2 cellular contexts compared by ENCODE assay signal in the genomic region with DNA sequence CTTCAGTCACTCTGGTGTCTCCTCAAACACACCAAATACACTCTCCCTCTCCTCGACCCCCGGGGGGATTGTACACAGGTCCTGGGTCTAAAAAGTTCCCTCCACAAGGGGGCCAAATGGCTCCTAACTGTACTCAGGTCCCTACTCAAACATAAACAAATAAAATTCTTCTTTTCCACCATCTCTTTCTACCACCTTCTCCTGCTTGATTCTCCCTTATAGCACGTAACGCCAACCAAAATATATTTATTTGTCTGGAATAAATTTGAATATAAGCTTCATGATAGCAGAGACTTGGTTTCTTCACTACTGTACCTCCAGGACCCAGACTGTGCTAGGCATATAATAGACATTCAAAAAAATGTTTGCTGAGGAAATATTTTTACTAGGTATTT.
TF ChIP-seq lines count a peak whose summit lies in the region.

No MANE protein-coding gene starts in this region.

TF ChIP-seq in SK-N-SH, 30 proteins besides CTCF, POLR2A, EP300 and RAD21 (continued from another document):
- TF ChIP-seq, protein P1, sequence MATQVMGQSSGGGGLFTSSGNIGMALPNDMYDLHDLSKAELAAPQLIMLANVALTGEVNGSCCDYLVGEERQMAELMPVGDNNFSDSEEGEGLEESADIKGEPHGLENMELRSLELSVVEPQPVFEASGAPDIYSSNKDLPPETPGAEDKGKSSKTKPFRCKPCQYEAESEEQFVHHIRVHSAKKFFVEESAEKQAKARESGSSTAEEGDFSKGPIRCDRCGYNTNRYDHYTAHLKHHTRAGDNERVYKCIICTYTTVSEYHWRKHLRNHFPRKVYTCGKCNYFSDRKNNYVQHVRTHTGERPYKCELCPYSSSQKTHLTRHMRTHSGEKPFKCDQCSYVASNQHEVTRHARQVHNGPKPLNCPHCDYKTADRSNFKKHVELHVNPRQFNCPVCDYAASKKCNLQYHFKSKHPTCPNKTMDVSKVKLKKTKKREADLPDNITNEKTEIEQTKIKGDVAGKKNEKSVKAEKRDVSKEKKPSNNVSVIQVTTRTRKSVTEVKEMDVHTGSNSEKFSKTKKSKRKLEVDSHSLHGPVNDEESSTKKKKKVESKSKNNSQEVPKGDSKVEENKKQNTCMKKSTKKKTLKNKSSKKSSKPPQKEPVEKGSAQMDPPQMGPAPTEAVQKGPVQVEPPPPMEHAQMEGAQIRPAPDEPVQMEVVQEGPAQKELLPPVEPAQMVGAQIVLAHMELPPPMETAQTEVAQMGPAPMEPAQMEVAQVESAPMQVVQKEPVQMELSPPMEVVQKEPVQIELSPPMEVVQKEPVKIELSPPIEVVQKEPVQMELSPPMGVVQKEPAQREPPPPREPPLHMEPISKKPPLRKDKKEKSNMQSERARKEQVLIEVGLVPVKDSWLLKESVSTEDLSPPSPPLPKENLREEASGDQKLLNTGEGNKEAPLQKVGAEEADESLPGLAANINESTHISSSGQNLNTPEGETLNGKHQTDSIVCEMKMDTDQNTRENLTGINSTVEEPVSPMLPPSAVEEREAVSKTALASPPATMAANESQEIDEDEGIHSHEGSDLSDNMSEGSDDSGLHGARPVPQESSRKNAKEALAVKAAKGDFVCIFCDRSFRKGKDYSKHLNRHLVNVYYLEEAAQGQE (IDR thresholded peaks at IDR 0.05; ENCODE audit: low read depth, low read length), result no peak
- TF ChIP-seq RXRA (IDR thresholded peaks at IDR 0.05; ENCODE audit: borderline replicate concordance, low read depth), result no peak
- TF ChIP-seq, protein P2, sequence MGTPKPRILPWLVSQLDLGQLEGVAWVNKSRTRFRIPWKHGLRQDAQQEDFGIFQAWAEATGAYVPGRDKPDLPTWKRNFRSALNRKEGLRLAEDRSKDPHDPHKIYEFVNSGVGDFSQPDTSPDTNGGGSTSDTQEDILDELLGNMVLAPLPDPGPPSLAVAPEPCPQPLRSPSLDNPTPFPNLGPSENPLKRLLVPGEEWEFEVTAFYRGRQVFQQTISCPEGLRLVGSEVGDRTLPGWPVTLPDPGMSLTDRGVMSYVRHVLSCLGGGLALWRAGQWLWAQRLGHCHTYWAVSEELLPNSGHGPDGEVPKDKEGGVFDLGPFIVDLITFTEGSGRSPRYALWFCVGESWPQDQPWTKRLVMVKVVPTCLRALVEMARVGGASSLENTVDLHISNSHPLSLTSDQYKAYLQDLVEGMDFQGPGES (IDR thresholded peaks at IDR 0.05; ENCODE audit: low read depth, low read length), result no peak
- no peak for TF ChIP-seq NFIC (IDR thresholded peaks at IDR 0.05; ENCODE audit: borderline replicate concordance)
- TF ChIP-seq, protein P3, sequence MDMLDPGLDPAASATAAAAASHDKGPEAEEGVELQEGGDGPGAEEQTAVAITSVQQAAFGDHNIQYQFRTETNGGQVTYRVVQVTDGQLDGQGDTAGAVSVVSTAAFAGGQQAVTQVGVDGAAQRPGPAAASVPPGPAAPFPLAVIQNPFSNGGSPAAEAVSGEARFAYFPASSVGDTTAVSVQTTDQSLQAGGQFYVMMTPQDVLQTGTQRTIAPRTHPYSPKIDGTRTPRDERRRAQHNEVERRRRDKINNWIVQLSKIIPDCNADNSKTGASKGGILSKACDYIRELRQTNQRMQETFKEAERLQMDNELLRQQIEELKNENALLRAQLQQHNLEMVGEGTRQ (IDR thresholded peaks at IDR 0.05; ENCODE audit: borderline replicate concordance, low read depth, low read length), result no peak

TF ChIP-seq in SK-N-SH treated with all-trans-retinoic acid at 6 μM for 48 hours, 23 proteins besides CTCF, POLR2A, EP300 and RAD21 (continued from another document):
- TF ChIP-seq, protein P4, sequence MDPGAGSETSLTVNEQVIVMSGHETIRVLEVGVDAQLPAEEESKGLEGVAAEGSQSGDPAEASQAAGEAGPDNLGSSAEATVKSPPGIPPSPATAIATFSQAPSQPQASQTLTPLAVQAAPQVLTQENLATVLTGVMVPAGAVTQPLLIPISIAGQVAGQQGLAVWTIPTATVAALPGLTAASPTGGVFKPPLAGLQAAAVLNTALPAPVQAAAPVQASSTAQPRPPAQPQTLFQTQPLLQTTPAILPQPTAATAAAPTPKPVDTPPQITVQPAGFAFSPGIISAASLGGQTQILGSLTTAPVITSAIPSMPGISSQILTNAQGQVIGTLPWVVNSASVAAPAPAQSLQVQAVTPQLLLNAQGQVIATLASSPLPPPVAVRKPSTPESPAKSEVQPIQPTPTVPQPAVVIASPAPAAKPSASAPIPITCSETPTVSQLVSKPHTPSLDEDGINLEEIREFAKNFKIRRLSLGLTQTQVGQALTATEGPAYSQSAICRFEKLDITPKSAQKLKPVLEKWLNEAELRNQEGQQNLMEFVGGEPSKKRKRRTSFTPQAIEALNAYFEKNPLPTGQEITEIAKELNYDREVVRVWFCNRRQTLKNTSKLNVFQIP (CRISPR knock-in tag; IDR thresholded peaks at IDR 0.05; ENCODE audit: borderline replicate concordance, low read depth), result no peak
